In genomic region chr22:42180349-42180842, GRCh38 we compare ENCODE assay signal across 8 cellular contexts. TPM values are rescaled to one million over a fixed set of nuclear protein-coding genes. Genes with fewer than 3 reads are reported as not detected.
A peak's percentile ranks its signal among the peaks of the same experiment; 100 is the strongest.
DNase-seq lines count a peak whose midpoint lies in the region; ATAC-seq and TF ChIP-seq lines count a peak whose summit lies in the region.

No MANE protein-coding gene starts in this region.

- H2BK15ac ChIP-seq in neuronal stem cell (ENCODE audit: low read length): no peak overlapping the region

- ATAC-seq in GM19324 (IDR thresholded peaks at IDR 0.05; ENCODE audit: low FRiP score, unreplicated experiment) (no peak), PC-3 (no peak)

- peaks cover 33% of the 10 kb centered on the region for H3K36me3 ChIP-seq in Loucy (ENCODE audit: insufficient read depth, low read length)
- H3K36me3 ChIP-seq in neuronal stem cell (replicated peaks in 1 of 2; ENCODE audit: control insufficient read depth in 2 of 2, insufficient read depth in 2 of 2, low read length in 2 of 2): peaks cover 2 to 40% of the 10 kb centered on the region in 2 donors
- no peaks in the 10 kb centered on the region for H3K36me3 ChIP-seq in PC-3 (ENCODE audit: low read depth, low read length)

- no peaks in the 10 kb centered on the region for H3K9me2 ChIP-seq in Loucy (replicated peaks; ENCODE audit: low read depth, low read length)
- no peaks in the 10 kb centered on the region for H3K9me2 ChIP-seq in PC-3 (replicated peaks; ENCODE audit: low read length)

- H3K4me1 Mint-ChIP-seq in glutamatergic neuron (ENCODE audit: low read depth, unreplicated experiment): peaks cover 49% of the 10 kb centered on the region

- H3K79me2 ChIP-seq in Loucy (ENCODE audit: insufficient read depth, low read length): peaks cover 80% of the 10 kb centered on the region
- peaks cover 15% of the 10 kb centered on the region for H3K79me2 ChIP-seq in PC-3 (ENCODE audit: low read length)

- H3K27me3 Mint-ChIP-seq in glutamatergic neuron (ENCODE audit: unreplicated experiment): no peaks in the 10 kb centered on the region

- H3K27ac ChIP-seq in neuronal stem cell (replicated peaks; ENCODE audit: low read length) (no peak overlapping the region), PC-3 (ENCODE audit: low read length) (no peak overlapping the region)

- H3K18ac ChIP-seq in neuronal stem cell (ENCODE audit: low read length): no peak overlapping the region

- TF ChIP-seq CTCF in Loucy (conservative IDR thresholded peaks at IDR 0.05; ENCODE audit: low read length) (no peak), glutamatergic neuron (IDR thresholded peaks at IDR 0.05; ENCODE audit: partially characterized antibody, unreplicated experiment) (no peak), PC-3 (conservative IDR thresholded peaks at IDR 0.05; ENCODE audit: low read depth, low read length) (no peak)

- intact Hi-C loops in PC-3 (cut with micrococcal nuclease): no loop called here

- CTCF ChIA-PET in PC-3 (lab: Charles Lee): no interaction called here

- no peaks in the 10 kb centered on the region for H3K27me3 ChIP-seq in Loucy (ENCODE audit: insufficient read depth, low read length, poor library complexity, severe bottlenecking)
- no peaks in the 10 kb centered on the region for H3K27me3 ChIP-seq in neuronal stem cell (ENCODE audit: control insufficient read depth in 3 of 3, insufficient read depth in 3 of 3, low read depth in 1 of 3, low read length in 3 of 3)
- H3K27me3 ChIP-seq in PC-3 (ENCODE audit: low read length): no peaks in the 10 kb centered on the region

- H2BK12ac ChIP-seq in neuronal stem cell (ENCODE audit: low read length): no peak overlapping the region

- peaks cover 2% of the 10 kb centered on the region for H3K79me1 ChIP-seq in neuronal stem cell (ENCODE audit: low read depth, low read length)

- H2BK120ac ChIP-seq in neuronal stem cell (ENCODE audit: low read depth, low read length): no peak overlapping the region

- H4K91ac ChIP-seq in neuronal stem cell (ENCODE audit: low read depth, low read length, poor library complexity): no peak overlapping the region

- H2BK5ac ChIP-seq in neuronal stem cell (ENCODE audit: low read length): no peak overlapping the region

- POLR2A ChIA-PET in PC-3 (lab: Charles Lee; ENCODE audit: unreplicated experiment): interaction anchor here (0.6 kb wide), 1 partner anchor 25 kb away, joined by 4 read pairs; no protein-coding TSS in a partner anchor

- H3K4ac ChIP-seq in neuronal stem cell (ENCODE audit: low read length): no peak overlapping the region

- H2AFZ ChIP-seq in Loucy (ENCODE audit: low read length) (no peak overlapping the region), neuronal stem cell (ENCODE audit: low read length) (no peak overlapping the region), PC-3 (ENCODE audit: low read length) (no peak overlapping the region)

- no TSS peak for BruUV-seq in PC-3 (replicated peaks; lab: Mats Ljungman, UMichigan)

- no peak overlapping the region for H2AK5ac ChIP-seq in neuronal stem cell (ENCODE audit: low read depth, low read length)

- H3K4me2 ChIP-seq in Loucy (ENCODE audit: low read depth, low read length, poor library complexity, severe bottlenecking) (peak overlapping the region; percentile 76), neuronal stem cell (ENCODE audit: insufficient read depth, low read length, poor library complexity, severe bottlenecking) (no peak overlapping the region), PC-3 (ENCODE audit: low read length) (no peak overlapping the region)

- no peak overlapping the region for H3K23ac ChIP-seq in neuronal stem cell (ENCODE audit: low read depth, low read length, poor library complexity)

- H3K4me3 Mint-ChIP-seq in glutamatergic neuron (ENCODE audit: unreplicated experiment): no peak overlapping the region

- no peak overlapping the region for H4K8ac ChIP-seq in neuronal stem cell (ENCODE audit: low read depth, low read length)

- H3K4me1 ChIP-seq in Loucy (ENCODE audit: insufficient read depth, low read length, poor library complexity, severe bottlenecking) (peaks cover 73% of the 10 kb centered on the region), neuronal stem cell (ENCODE audit: control insufficient read depth in 2 of 2, insufficient read depth in 1 of 2, low read depth in 1 of 2, low read length in 2 of 2) (no peaks in the 10 kb centered on the region), PC-3 (ENCODE audit: insufficient read depth, low read length) (no peaks in the 10 kb centered on the region)

- peak overlapping the region; percentile 64 for H3K27ac Mint-ChIP-seq in glutamatergic neuron (ENCODE audit: unreplicated experiment)

- DNase-seq in activated T-cell treated with anti-CD3 and anti-CD28 coated beads for 48 hours (ENCODE audit: low read depth): peak; percentile 9
- DNase-seq in glutamatergic neuron: no peak
- peak; percentile 43 for DNase-seq in stimulated activated CD8-positive, alpha-beta memory T cell treated with anti-CD3 and anti-CD28 coated beads, Interleukin-4, amount 100 ng/mL, for 48 hours
- no peak for DNase-seq in NCI-H146 (lab: John Stamatoyannopoulos, UW)
- DNase-seq in neuronal stem cell (ENCODE audit: low spot score): no peak
- no peak for DNase-seq in PC-3

- no CpG with 5 or more reads among the region's 6 CpGs for WGBS in neuronal stem cell (ENCODE audit: extremely low coverage in 2 of 2, insufficient read length in 2 of 2, insufficient replicate concordance in 1 of 2), 2 donors

- no peaks in the 10 kb centered on the region for H3K9me3 ChIP-seq in Loucy (ENCODE audit: insufficient read depth, low read depth, low read length)
- H3K9me3 ChIP-seq in neuronal stem cell (replicated peaks in 1 of 2; ENCODE audit: control insufficient read depth in 2 of 2, insufficient read depth in 1 of 2, low read depth in 1 of 2, low read length in 2 of 2): no peaks in the 10 kb centered on the region
- H3K9me3 ChIP-seq in PC-3 (ENCODE audit: low read length): no peaks in the 10 kb centered on the region

- H3K9ac ChIP-seq in Loucy (ENCODE audit: low read depth, low read length, poor library complexity, severe bottlenecking): peak overlapping the region; percentile 70
- no peak overlapping the region for H3K9ac ChIP-seq in neuronal stem cell (ENCODE audit: low read depth, low read length, poor library complexity)
- no peak overlapping the region for H3K9ac ChIP-seq in PC-3 (ENCODE audit: low read length)

- H3F3A ChIP-seq in Loucy (ENCODE audit: low read depth): peaks cover 13% of the 10 kb centered on the region; the same call in 1 of the 2 replicates
- H3F3A ChIP-seq in PC-3 (ENCODE audit: low read length, unreplicated experiment): no peaks in the 10 kb centered on the region

- no peaks in the 10 kb centered on the region for H4K20me1 ChIP-seq in Loucy (ENCODE audit: insufficient read depth, low read length, poor library complexity, severe bottlenecking)
- H4K20me1 ChIP-seq in PC-3 (ENCODE audit: low read length): no peaks in the 10 kb centered on the region

- no peak overlapping the region for H3K14ac ChIP-seq in neuronal stem cell (ENCODE audit: low read length)

- H3K9me3 Mint-ChIP-seq in glutamatergic neuron (ENCODE audit: unreplicated experiment): peaks cover 12% of the 10 kb centered on the region

- H3K4me3 ChIP-seq in Loucy (ENCODE audit: low read length, poor library complexity, severe bottlenecking): peak overlapping the region; percentile 57
- H3K4me3 ChIP-seq in neuronal stem cell (ENCODE audit: low read length in 2 of 2): no peak overlapping the region
- H3K4me3 ChIP-seq in PC-3 (ENCODE audit: low read length): no peak overlapping the region

- no peaks in the 10 kb centered on the region for H3K36me3 Mint-ChIP-seq in glutamatergic neuron (ENCODE audit: unreplicated experiment)

RNA-seq across cellular contexts. Expression of gene CYP2D6, which starts 49.8 kb away (rescaled TPM):
- total RNA-seq in glutamatergic neuron (ENCODE audit: unreplicated experiment) (15.9 TPM), PC-3 (2014; rRNA removed) (0.52 and 0.55 TPM in 2 replicates)
- 0.29 TPM for polyA plus RNA-seq in neuronal stem cell (2013, experiment 1 of 2)
- 0.29 TPM for polyA plus RNA-seq in neuronal stem cell (2013, experiment 2 of 2)

Comparison
In these comparisons a context has a peak if more than half of its experiments do, and no peak if none do; other contexts are left out.
1. DNase-seq: peak in activated T-cell treated with anti-CD3 and anti-CD28 coated beads for 48 hours (single experiment) and stimulated activated CD8-positive, alpha-beta memory T cell treated with anti-CD3 and anti-CD28 coated beads, Interleukin-4, amount 100 ng/mL, for 48 hours (single experiment); none in glutamatergic neuron (single experiment), NCI-H146 (single experiment), neuronal stem cell (single experiment) and PC-3 (single experiment).
2. RNA of gene CYP2D6, which starts 49.8 kb away (total RNA-seq): 15.9 TPM in glutamatergic neuron (single experiment); 0.52 to 0.55 TPM in PC-3; every median in the first group is over 10 times any median in the second.